8 cellular contexts compared by ENCODE assay signal in genomic region chr15:60507596-60508424, GRCh38. TPM values are rescaled to one million over a fixed set of nuclear protein-coding genes. Genes with fewer than 3 reads are reported as not detected.
A peak's percentile ranks its signal among the peaks of the same experiment; 100 is the strongest.
DNase-seq lines count a peak whose midpoint lies in the region; ATAC-seq and TF ChIP-seq lines count a peak whose summit lies in the region.

No MANE protein-coding gene starts in this region.

- H3F3A ChIP-seq in DOHH2 (ENCODE audit: control insufficient read depth, insufficient read depth) = no peaks in the 10 kb centered on the region

- no peaks in the 10 kb centered on the region for H3K36me3 ChIP-seq in DOHH2 (ENCODE audit: control insufficient read depth, low read length)

- H3K4me2 ChIP-seq in DOHH2 (ENCODE audit: low read length) = peak overlapping the region; percentile 15; the same call in 1 of the 2 replicates

- no peaks in the 10 kb centered on the region for H3K27me3 Mint-ChIP-seq in activated T-cell treated with anti-CD3 and anti-CD28 coated beads, Interleukin-2, amount 50 U/mL, for 72 hours (ENCODE audit: low read depth)

- H3K9me2 ChIP-seq in DOHH2 (replicated peaks; ENCODE audit: control insufficient read depth, low read length) = no peaks in the 10 kb centered on the region

- DNase-seq in NCI-H82 (lab: John Stamatoyannopoulos, UW) = peak; percentile 77
- DNase-seq in activated T-cell treated with anti-CD3 and anti-CD28 coated beads, Interleukin-2, amount 50 U/mL, for 72 hours = peak; percentile 38 to 49
- peak; percentile 75 for DNase-seq in fibroblast of villous mesenchyme (ENCODE audit: low read depth)
- DNase-seq in occipital lobe (lab: John Stamatoyannopoulos, UW) = peak; percentile 7
- no peak for DNase-seq in T-helper 9 cell

- peak; percentile 89 for ATAC-seq in GM19452 (IDR thresholded peaks at IDR 0.05; ENCODE audit: unreplicated experiment)
- ATAC-seq in HG03460 (IDR thresholded peaks at IDR 0.05; ENCODE audit: unreplicated experiment) = peak; percentile 79
- peak; percentile 63 to 70 for ATAC-seq in activated T-cell treated with anti-CD3 and anti-CD28 coated beads, Interleukin-2, amount 50 U/mL, for 72 hours (replicated peaks in 1 of 2)

- H3K4me3 Mint-ChIP-seq in activated T-cell treated with anti-CD3 and anti-CD28 coated beads, Interleukin-2, amount 50 U/mL, for 72 hours = peak overlapping the region in 1 of 2 donors; percentile 42

- peaks cover 3% of the 10 kb centered on the region; the same call in 1 of the 2 replicates for H3K4me1 ChIP-seq in DOHH2 (ENCODE audit: control insufficient read depth, low read length)

- peak overlapping the region; percentile 64 for H3K27ac Mint-ChIP-seq in activated T-cell treated with anti-CD3 and anti-CD28 coated beads, Interleukin-2, amount 50 U/mL, for 72 hours

- no peak overlapping the region for H3K4me3 ChIP-seq in DOHH2 (ENCODE audit: low read length)
- H3K4me3 ChIP-seq in fibroblast of villous mesenchyme (ENCODE audit: low read depth, low read length) = no peak overlapping the region

- TF ChIP-seq CTCF in DOHH2 (IDR thresholded peaks at IDR 0.05; ENCODE audit: low read depth, low read length, poor library complexity, severe bottlenecking) = peak; percentile 92
- peak; percentile 95 for TF ChIP-seq CTCF in fibroblast of villous mesenchyme (IDR thresholded peaks at IDR 0.05; ENCODE audit: insufficient read depth, low read depth, low read length)

- no peaks in the 10 kb centered on the region for H4K20me1 ChIP-seq in DOHH2 (ENCODE audit: control insufficient read depth, insufficient read depth, low read depth, low read length)

- H3K27ac ChIP-seq in DOHH2 (ENCODE audit: low read depth, low read length) = no peak overlapping the region

- H3K4me1 Mint-ChIP-seq in activated T-cell treated with anti-CD3 and anti-CD28 coated beads, Interleukin-2, amount 50 U/mL, for 72 hours (ENCODE audit: low read depth) = peaks cover 56% of the 10 kb centered on the region

- peaks cover 8% of the 10 kb centered on the region for H3K27me3 ChIP-seq in DOHH2 (ENCODE audit: control insufficient read depth, low read length)

- no peaks in the 10 kb centered on the region for H3K9me3 Mint-ChIP-seq in activated T-cell treated with anti-CD3 and anti-CD28 coated beads, Interleukin-2, amount 50 U/mL, for 72 hours

- peaks cover 5 to 19% of the 10 kb centered on the region in 2 donors for H3K36me3 Mint-ChIP-seq in activated T-cell treated with anti-CD3 and anti-CD28 coated beads, Interleukin-2, amount 50 U/mL, for 72 hours (ENCODE audit: insufficient read depth in 2 of 2)

- H3K79me2 ChIP-seq in DOHH2 (ENCODE audit: control insufficient read depth, low read length) = no peaks in the 10 kb centered on the region

- no peaks in the 10 kb centered on the region for H3K9me3 ChIP-seq in DOHH2 (ENCODE audit: control insufficient read depth, insufficient read depth, low read length)

RNA-seq across cellular contexts. Expression of gene ICE2, which starts 28.9 kb away (rescaled TPM):
- total RNA-seq in activated T-cell treated with anti-CD3 and anti-CD28 coated beads, Interleukin-2, amount 50 U/mL, for 72 hours = 10 to 100 TPM; 81.5 to 91.7 TPM
- 28.7 and 31.1 TPM in 2 replicates for total RNA-seq in fibroblast of villous mesenchyme
- total RNA-seq in occipital lobe = 55.7 TPM
